In genomic region chr6:168718821-168719475, GRCh38 we compare ENCODE assay signal across 24 cellular contexts.
"Had no signal": no experiment of that assay in that cellular context is flagged by ENCODE, and none has a peak within 500 bp of the region (broad histone marks: within the 10 kb centered on the region; RNA-seq: fewer than 3 reads in every experiment).

No MANE protein-coding gene starts in this region.

- H3K27ac ChIP-seq: ovary, parathyroid adenoma, psoas muscle, right lobe of liver, sigmoid colon, stomach, thoracic aorta, thyroid gland, tibial nerve, upper lobe of left lung had no signal

- DNase-seq: naive thymus-derived CD8-positive, alpha-beta T cell; nephron progenitor cell; occipital lobe; ovary; psoas muscle; right cardiac atrium; right lobe of liver; sigmoid colon; small intestine; stimulated activated CD4-positive, alpha-beta T cell treated with anti-CD3 and anti-CD28 coated beads, Interleukin-15, amount 100 ng/mL, for 24 hours; stimulated activated CD4-positive, alpha-beta T cell treated with anti-CD3 and anti-CD28 coated beads, Interleukin-2, amount 100 ng/mL, for 24 hours; stimulated activated CD4-positive, alpha-beta T cell treated with anti-CD3 and anti-CD28 coated beads, Interleukin-2, amount 100 ng/mL, for 48 hours; stimulated activated CD4-positive, alpha-beta T cell treated with anti-CD3 and anti-CD28 coated beads, Interleukin-4, amount 100 ng/mL, for 24 hours; stimulated activated naive B cell treated with anti-CD40 and anti-IgM and Interleukin-4, amounts not matched to agents 10 μg/mL and 1 μg/mL and 100 μg/mL, for 72 hours; stimulated activated naive CD4-positive, alpha-beta T cell treated with Interleukin-2 at 50 U/mL for 16 hours; stomach; thyroid gland; trophoblast cell; upper lobe of left lung had no signal

- H3K27me3 ChIP-seq: ovary, right lobe of liver, sigmoid colon, stomach, thyroid gland, tibial nerve, upper lobe of left lung had no signal

- H3K4me1 ChIP-seq: parathyroid adenoma, psoas muscle, right lobe of liver, sigmoid colon, stomach, thyroid gland, tibial nerve, upper lobe of left lung had no signal

- ATAC-seq: naive thymus-derived CD8-positive, alpha-beta T cell; natural killer cell treated with Interleukin-12 subunit alpha and Interleukin-12 subunit beta and Interleukin-15 and Interleukin-18, amount 100 ng/mL, for 72 hours; psoas muscle; right cardiac atrium; right lobe of liver; stimulated activated effector memory CD8-positive, alpha-beta T cell treated with anti-CD3 and anti-CD28 coated beads, Interleukin-12 subunit alpha, Interleukin-12 subunit beta, amount 100 ng/mL, for 72 hours; stimulated activated naive B cell treated with anti-CD40 and anti-IgM and Interleukin-4, amounts not matched to agents 10 μg/mL and 1 μg/mL and 100 μg/mL, for 72 hours had no signal

- H3K36me3 ChIP-seq: ovary, right lobe of liver, sigmoid colon, stomach, thoracic aorta, thyroid gland, tibial nerve, upper lobe of left lung had no signal

- H3K9me3 ChIP-seq: ovary, psoas muscle, right lobe of liver, sigmoid colon, thoracic aorta, thyroid gland had no signal

- H3K4me3 ChIP-seq: ovary, psoas muscle, right lobe of liver, sigmoid colon, stomach, thoracic aorta, thyroid gland, tibial nerve, upper lobe of left lung had no signal
